In genomic region chr2:136538489-136538888, GRCh38 we compare ENCODE assay signal across 12 cellular contexts.
"Had no signal": no experiment of that assay in that cellular context is flagged by ENCODE, and none has a peak within 500 bp of the region (broad histone marks: within the 10 kb centered on the region; RNA-seq: fewer than 3 reads in every experiment).

No MANE protein-coding gene starts in this region.

- DNase-seq: activated CD4-positive, alpha-beta T cell treated with anti-CD3 and anti-CD28 coated beads, Interleukin-2, amount 50 U/mL, for 4 hours; activated CD4-positive, CD25-positive, alpha-beta regulatory T cell treated with anti-CD3 and anti-CD28 coated beads, Interleukin-2, amount 50 U/mL, for 72 hours; activated gamma-delta T cell; dermis blood vessel endothelial cell; effector memory CD4-positive, alpha-beta T cell; esophagus squamous epithelium; mesendoderm; natural killer cell; retina; stimulated activated CD4-positive, alpha-beta T cell treated with anti-CD3 and anti-CD28 coated beads, Interleukin-2, amount 100 ng/mL, for 24 hours; stimulated activated naive CD4-positive, alpha-beta T cell treated with Interleukin-2 at 50 U/mL for 16 hours; T-helper 1 cell had no signal
